In genomic region chr6:93017626-93018025, GRCh38 we compare ENCODE assay signal across 22 cellular contexts.
"Had no signal": no experiment of that assay in that cellular context is flagged by ENCODE, and none has a peak within 500 bp of the region (broad histone marks: within the 10 kb centered on the region; RNA-seq: fewer than 3 reads in every experiment).

No MANE protein-coding gene starts in this region.

- H2AFZ ChIP-seq: PC-9 had no signal

- H3K36me3 ChIP-seq: MG63, Peyer's patch had no signal

- H3K4me3 ChIP-seq: MG63, PC-9, Peyer's patch had no signal

- H3K9me3 ChIP-seq: MG63, Peyer's patch, SK-N-SH had no signal

- H3K4me1 ChIP-seq: Peyer's patch had no signal

- H3K4me1 Mint-ChIP-seq: T-cell had no signal

- H3K27me3 ChIP-seq: MG63, Peyer's patch had no signal

- H3K4me2 ChIP-seq: PC-9, SK-N-SH had no signal

- H3K36me3 Mint-ChIP-seq: T-cell had no signal

- H3K27me3 Mint-ChIP-seq: T-cell had no signal

- H3K27ac Mint-ChIP-seq: T-cell; T-helper 1 cell treated with Interleukin-12 subunit alpha and Interleukin-12 subunit beta and Interleukin-4 antibody, amounts not matched to agents 30 μg/mL and 1 μg/mL, for 36 hours had no signal

- ATAC-seq: Right ventricle myocardium inferior, T-cell had no signal

- H3K9me3 Mint-ChIP-seq: T-helper 1 cell treated with Interleukin-12 subunit alpha and Interleukin-12 subunit beta and Interleukin-4 antibody, amounts not matched to agents 30 μg/mL and 1 μg/mL, for 36 hours had no signal

- H3K27ac ChIP-seq: PC-9, Peyer's patch had no signal

- DNase-seq: Karpas-422; KG1; MG63; NCI-H1092; NCI-H1105 treated with DMSO at 0.1 percent for 48 hours; NCI-H1436; NCI-H187; NCI-H2029; NCI-H2081 treated with DMSO at 0.1 percent for 48 hours; NCI-H2171; NCI-H345; NCI-H446 treated with DMSO at 0.1 percent for 48 hours; NCI-H524 treated with DMSO at 0.1 percent for 48 hours; NCI-H774; NK-92 treated with Interleukin-12 subunit alpha and Interleukin-12 subunit beta, amount 100 ng/mL, for 24 hours; PC-9; Peyer's patch; SK-N-SH; SW 1271; T-cell had no signal

- H3K4me3 Mint-ChIP-seq: T-cell; T-helper 1 cell treated with Interleukin-12 subunit alpha and Interleukin-12 subunit beta and Interleukin-4 antibody, amounts not matched to agents 30 μg/mL and 1 μg/mL, for 36 hours had no signal
